ENCODE assay signal across 22 cellular contexts in genomic region chr2:142509401-142509800, GRCh38.
"Had no signal": no experiment of that assay in that cellular context is flagged by ENCODE, and none has a peak within 500 bp of the region (broad histone marks: within the 10 kb centered on the region; RNA-seq: fewer than 3 reads in every experiment).

No MANE protein-coding gene starts in this region.

- ATAC-seq: effector memory CD8-positive, alpha-beta T cell; foreskin keratinocyte; gastroesophageal sphincter; heart left ventricle; left cardiac atrium; left lung; left ventricle myocardium superior; lower lobe of right lung; mucosa of descending colon had no signal

- H3K36me3 ChIP-seq: colonic mucosa, esophagus muscularis mucosa, gastroesophageal sphincter, heart left ventricle, left lung, lower lobe of right lung had no signal

- H2AFZ ChIP-seq: hepatocyte had no signal

- H3K9me3 ChIP-seq: colonic mucosa, esophagus muscularis mucosa, gastroesophageal sphincter, left lung, lower lobe of right lung, mucosa of descending colon had no signal

- FAIRE-seq: endothelial cell of umbilical vein, frontal cortex had no signal

- H3K27me3 ChIP-seq: colonic mucosa, esophagus muscularis mucosa, foreskin keratinocyte, gastroesophageal sphincter, heart left ventricle, hepatocyte, left lung had no signal

- H3K79me2 ChIP-seq: hepatocyte had no signal

- H3K27ac ChIP-seq: colonic mucosa, esophagus muscularis mucosa, foreskin keratinocyte, gastroesophageal sphincter, heart left ventricle, hepatocyte, left lung, lower lobe of right lung had no signal

- H3K4me3 ChIP-seq: colonic mucosa, esophagus muscularis mucosa, gastroesophageal sphincter, heart left ventricle, hepatocyte, left lung, lower lobe of right lung, mucosa of descending colon had no signal

- H3K4me1 ChIP-seq: colonic mucosa, esophagus muscularis mucosa, foreskin keratinocyte, gastroesophageal sphincter, heart left ventricle, left lung, lower lobe of right lung had no signal

- DNase-seq: colonic mucosa; cortex of kidney; effector CD8-positive, alpha-beta T cell; effector memory CD8-positive, alpha-beta T cell; endodermal cell; foreskin keratinocyte; heart left ventricle; hypothalamus; immature natural killer cell; islet precursor cell; left cardiac atrium; left lung; left ventricle myocardium superior; lower lobe of right lung; mesenchymal stem cell; mucosa of descending colon; naive B cell had no signal

- H3K4me2 ChIP-seq: hepatocyte had no signal
